1 cellular context compared by ENCODE assay signal in the genomic region with DNA sequence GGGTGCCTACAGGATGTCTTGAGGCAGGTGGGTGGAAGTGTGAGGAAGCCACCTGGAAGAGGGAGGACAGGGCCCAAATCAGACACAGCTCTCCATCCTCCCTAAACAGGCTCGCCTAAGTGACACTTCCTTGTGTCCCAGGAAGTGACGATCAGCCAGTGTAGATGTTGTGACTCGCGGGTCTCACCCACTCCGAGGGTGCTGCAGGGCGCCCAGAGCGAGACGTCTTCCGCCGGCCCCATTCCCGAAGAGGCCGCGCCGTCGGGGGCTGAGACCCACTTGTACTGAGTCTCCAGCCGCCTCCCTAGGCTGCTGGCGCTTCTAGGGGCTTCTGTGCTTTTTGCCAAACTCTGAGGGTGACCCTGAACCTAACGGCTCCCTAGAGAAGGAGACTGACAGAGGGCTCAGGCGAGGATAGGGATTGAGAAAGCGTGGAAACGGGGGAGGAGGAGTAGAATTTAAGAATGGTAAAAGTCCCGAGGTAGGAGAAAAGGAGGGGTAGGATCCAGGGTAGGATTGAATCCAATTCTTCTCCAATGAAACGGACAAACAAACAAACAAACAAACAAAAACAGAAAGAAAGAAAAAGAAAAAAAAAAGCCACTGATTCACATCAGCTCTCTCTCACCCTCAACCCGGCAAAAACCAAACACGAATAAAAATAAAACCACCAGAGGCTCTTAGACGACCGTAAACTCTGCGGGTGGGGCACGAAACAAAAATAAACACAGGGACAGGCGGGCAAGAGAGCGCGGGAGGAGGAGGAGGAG.
TF ChIP-seq lines count a peak whose summit lies in the region.

No MANE protein-coding gene starts in this region.

TF ChIP-seq in endothelial cell of umbilical vein, 7 proteins besides CTCF, POLR2A, EP300 and RAD21:
- TF ChIP-seq, protein P1, sequence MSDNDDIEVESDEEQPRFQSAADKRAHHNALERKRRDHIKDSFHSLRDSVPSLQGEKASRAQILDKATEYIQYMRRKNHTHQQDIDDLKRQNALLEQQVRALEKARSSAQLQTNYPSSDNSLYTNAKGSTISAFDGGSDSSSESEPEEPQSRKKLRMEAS (IDR thresholded peaks at IDR 0.05; ENCODE audit: insufficient read depth, insufficient read length): no peak
- TF ChIP-seq JUN (IDR thresholded peaks at IDR 0.05; ENCODE audit: borderline replicate concordance, insufficient read depth, insufficient read length, low read depth): no peak
- no peak for TF ChIP-seq POLR2AphosphoS5 (IDR thresholded peaks at IDR 0.05; ENCODE audit: insufficient read depth, low read depth, low read length)
- TF ChIP-seq GATA2 (IDR thresholded peaks at IDR 0.05; ENCODE audit: insufficient read depth, insufficient read length, low read depth, low read length): no peak
- TF ChIP-seq FOS (IDR thresholded peaks at IDR 0.05; ENCODE audit: borderline replicate concordance, insufficient read depth, low read length): no peak
- TF ChIP-seq MYC (IDR thresholded peaks at IDR 0.05; ENCODE audit: low read depth, low read length): no peak
- no peak for TF ChIP-seq EZH2 (IDR thresholded peaks at IDR 0.05; ENCODE audit: borderline replicate concordance, low read depth, low read length, severe bottlenecking)
